ENCODE assay signal across 8 cellular contexts in genomic region chr3:128649264-128649663, GRCh38. TPM values are rescaled to one million over a fixed set of nuclear protein-coding genes. Genes with fewer than 3 reads are reported as not detected.
A peak's percentile ranks its signal among the peaks of the same experiment; 100 is the strongest.
DNase-seq lines count a peak whose midpoint lies in the region; ATAC-seq and TF ChIP-seq lines count a peak whose summit lies in the region.

No MANE protein-coding gene starts in this region.

- H3K27me3 ChIP-seq in BLaER1, result no peaks in the 10 kb centered on the region

- H3K27ac Mint-ChIP-seq in central memory CD8-positive, alpha-beta T cell (ENCODE audit: low read depth), result peak overlapping the region; percentile 93
- peak overlapping the region; percentile 86 to 92 for H3K27ac Mint-ChIP-seq in natural killer cell

- ATAC-seq in central memory CD8-positive, alpha-beta T cell (replicated peaks; ENCODE audit: extremely low read depth, poor library complexity, severe bottlenecking), result no peak
- ATAC-seq in natural killer cell (no peak), HG03280 (IDR thresholded peaks at IDR 0.05; ENCODE audit: unreplicated experiment) (no peak), HG03521 (IDR thresholded peaks at IDR 0.05; ENCODE audit: unreplicated experiment) (no peak), left lobe of liver (no peak)

- intact Hi-C loops in natural killer cell (cut with micrococcal nuclease), result no loop called here

- H3K27me3 Mint-ChIP-seq in central memory CD8-positive, alpha-beta T cell, result no peaks in the 10 kb centered on the region
- no peaks in the 10 kb centered on the region for H3K27me3 Mint-ChIP-seq in natural killer cell (ENCODE audit: low read depth in 2 of 2)

- peaks cover 26% of the 10 kb centered on the region for H3K36me3 ChIP-seq in BLaER1

- H4K20me1 ChIP-seq in BLaER1, result peaks cover 58% of the 10 kb centered on the region

- 0 out of 2 replicates have a peak, but pooled peaks cover 7% of the 10 kb centered on the region for H3K9me3 ChIP-seq in BLaER1

- peak overlapping the region; percentile 97 for H3K9ac ChIP-seq in BLaER1

- peak overlapping the region; percentile 83 for H3K4me3 Mint-ChIP-seq in central memory CD8-positive, alpha-beta T cell
- peak overlapping the region; percentile 92 for H3K4me3 Mint-ChIP-seq in natural killer cell

- H3K27ac ChIP-seq in BLaER1, result peak overlapping the region; percentile 95; the same call in 1 of the 2 replicates

- no peak for TF ChIP-seq CTCF in natural killer cell (IDR thresholded peaks at IDR 0.05)

- peak overlapping the region; percentile 87 for H3K4me2 ChIP-seq in BLaER1

- peaks cover 22% of the 10 kb centered on the region for H3K36me3 Mint-ChIP-seq in central memory CD8-positive, alpha-beta T cell (ENCODE audit: insufficient read depth)
- no peaks in the 10 kb centered on the region for H3K36me3 Mint-ChIP-seq in natural killer cell

- peak overlapping the region; percentile 98 for H3K4me3 ChIP-seq in BLaER1
- H3K4me3 ChIP-seq in Jurkat, Clone E6-1 (ENCODE audit: low read length), result peak overlapping the region; percentile 93

- peaks cover 27% of the 10 kb centered on the region for H3K4me1 Mint-ChIP-seq in central memory CD8-positive, alpha-beta T cell
- peaks cover 24 to 28% of the 10 kb centered on the region in 2 donors for H3K4me1 Mint-ChIP-seq in natural killer cell

- H3K4me1 ChIP-seq in BLaER1, result peaks cover 25% of the 10 kb centered on the region

- no peak for DNase-seq in Jurkat, Clone E6-1 (ENCODE audit: low read depth, low spot score)
- DNase-seq in central memory CD8-positive, alpha-beta T cell (ENCODE audit: low spot score in 2 of 2), result no peak
- DNase-seq in natural killer cell, result no peak
- no peak for DNase-seq in NCI-H1417 treated with DMSO at 0.1 percent for 48 hours (lab: John Stamatoyannopoulos, UW)
- DNase-seq in left lobe of liver (ENCODE audit: low spot score), result no peak

- no peaks in the 10 kb centered on the region for H3K9me3 Mint-ChIP-seq in central memory CD8-positive, alpha-beta T cell
- H3K9me3 Mint-ChIP-seq in natural killer cell, result no peaks in the 10 kb centered on the region

RNA-seq across cellular contexts. Expression of gene RPN1, which starts 1.4 kb away (rescaled TPM):
- polyA plus RNA-seq in Jurkat, Clone E6-1 (2012; ENCODE audit: insufficient read depth, insufficient read length), result 165 TPM
- total RNA-seq in natural killer cell, result 100 to 1,000 TPM in 1 of 3 donors, 10 to 100 TPM in 2; 90.5 to 130 (median 92.1) TPM
- 198 TPM for total RNA-seq in left lobe of liver
